Comparison of ENCODE assay signal across 15 cellular contexts in the genomic region with DNA sequence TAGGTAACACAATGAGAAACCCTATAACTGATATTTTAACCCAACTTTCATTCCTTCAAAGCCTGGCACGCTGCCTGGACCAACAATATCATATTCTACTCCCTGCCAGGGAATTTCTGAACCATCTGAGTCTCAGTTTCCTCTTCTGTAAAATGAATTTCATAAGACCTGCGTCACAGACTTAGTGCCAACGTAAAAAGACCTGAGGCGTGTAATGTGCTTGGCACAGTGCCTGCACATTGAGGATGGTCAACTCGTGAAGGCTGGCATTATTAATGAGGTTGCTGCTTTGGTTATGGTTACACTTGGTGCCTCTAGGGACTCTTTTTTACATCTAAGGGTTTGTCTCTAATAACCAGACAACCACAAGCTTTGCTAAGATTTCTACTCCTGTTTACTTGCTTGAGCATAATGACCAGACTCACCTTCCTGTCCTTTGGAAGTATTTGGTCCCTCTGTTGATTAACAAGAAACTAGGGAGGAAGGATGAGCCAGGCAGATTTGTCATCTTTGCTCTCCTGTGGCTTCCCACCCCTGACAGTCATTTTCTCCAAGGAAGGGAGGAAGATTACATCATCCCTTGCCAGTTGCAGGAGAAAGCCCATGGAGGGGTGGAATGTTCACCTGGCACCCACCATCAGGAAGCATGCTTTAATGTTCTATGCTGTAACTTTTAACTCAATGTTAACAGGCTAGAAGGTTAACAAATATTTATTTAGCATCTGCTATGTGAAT.
DNase-seq lines count a peak whose midpoint lies in the region; ATAC-seq and TF ChIP-seq lines count a peak whose summit lies in the region.
"Had no signal": no experiment of that assay in that cellular context is flagged by ENCODE, and none has a peak within 500 bp of the region (broad histone marks: within the 10 kb centered on the region; RNA-seq: fewer than 3 reads in every experiment).

No MANE protein-coding gene starts in this region.

- TF ChIP-seq CTCF in PC-3 (conservative IDR thresholded peaks at IDR 0.05; ENCODE audit: low read depth, low read length) (no peak), chondrocyte (IDR thresholded peaks at IDR 0.05) (no peak)

- H3K9ac ChIP-seq in GM23248 (peak overlapping the region; percentile 63), PC-3 (ENCODE audit: low read length) (no peak overlapping the region)

- in situ Hi-C loops in GM23248 (cut with MboI), result no loop called here

- BruUV-seq in PC-3 (replicated peaks; lab: Mats Ljungman, UMichigan), result no TSS peak

- no peak overlapping the region for H3K4me3 Mint-ChIP-seq in chondrocyte (ENCODE audit: unreplicated experiment)
- H3K4me3 Mint-ChIP-seq: brain; stimulated activated naive CD8-positive, alpha-beta T cell treated with anti-CD3 and anti-CD28 coated beads, Interleukin-15, amount 100 ng/mL, for 72 hours had no signal

- H2AFZ ChIP-seq in GM23248 (no peak overlapping the region), PC-3 (ENCODE audit: low read length) (no peak overlapping the region)

- H3K27ac Mint-ChIP-seq in chondrocyte (ENCODE audit: unreplicated experiment), result peak overlapping the region; percentile 94
- H3K27ac Mint-ChIP-seq: activated T-helper 2 cell treated with anti-CD3 and anti-CD28 coated beads, Interferon-gamma antibody, Interleukin-2, Interleukin-4, amounts not matched to agents 10 μg/mL and 5 μg/mL and 100 μg/mL, durations not matched to agents 14 hours and 24 hours and 36 hours; brain; stimulated activated naive CD8-positive, alpha-beta T cell treated with anti-CD3 and anti-CD28 coated beads, Interleukin-15, amount 100 ng/mL, for 72 hours had no signal

- peaks cover 44% of the 10 kb centered on the region for H3K36me3 Mint-ChIP-seq in chondrocyte (ENCODE audit: low read depth)
- H3K36me3 Mint-ChIP-seq: brain had no signal

- no peaks in the 10 kb centered on the region for H3K27me3 ChIP-seq in GM23248 (replicated peaks; ENCODE audit: insufficient read depth)
- H3K27me3 ChIP-seq in PC-3 (ENCODE audit: low read length), result no peaks in the 10 kb centered on the region
- H3K27me3 ChIP-seq in right cardiac atrium (ENCODE audit: control insufficient read depth, insufficient read depth), result no peaks in the 10 kb centered on the region
- H3K27me3 ChIP-seq: heart right ventricle had no signal

- POLR2A ChIA-PET in PC-3 (lab: Charles Lee; ENCODE audit: unreplicated experiment), result no interaction called here

- H3K27me3 Mint-ChIP-seq in chondrocyte (ENCODE audit: low read depth), result no peaks in the 10 kb centered on the region
- H3K27me3 Mint-ChIP-seq: stimulated activated naive CD8-positive, alpha-beta T cell treated with anti-CD3 and anti-CD28 coated beads, Interleukin-15, amount 100 ng/mL, for 72 hours had no signal

- intact Hi-C loops in PC-3 (cut with micrococcal nuclease) (no loop called here), right cardiac atrium (cut with DNase I) (no loop called here)

- H3F3A ChIP-seq in GM23248 (ENCODE audit: insufficient read depth) (peaks cover 52% of the 10 kb centered on the region), PC-3 (ENCODE audit: low read length, unreplicated experiment) (no peaks in the 10 kb centered on the region)

- H3K9me2 ChIP-seq in GM23248 (ENCODE audit: insufficient read depth), result no peaks in the 10 kb centered on the region
- H3K9me2 ChIP-seq in PC-3 (replicated peaks; ENCODE audit: low read length), result no peaks in the 10 kb centered on the region

- WGBS in GM23248 (ENCODE audit: low coverage in 1 of 2, low lambda C conversion rate in 2 of 2, missing lambda C conversion rate in 2 of 2), 2 experiments, result 74 to 80% methylated on average over 5 of the region's 5 CpGs
- 75% methylated on average over 5 of the region's 5 CpGs for WGBS in right cardiac atrium

- DNase-seq in GM23248, result peak; percentile 79
- peak; percentile 38 for DNase-seq in PC-3
- no peak for DNase-seq in chondrocyte (ENCODE audit: low spot score)
- DNase-seq in renal cortical epithelial cell (ENCODE audit: low read depth), result peak; percentile 87
- no peak for DNase-seq in NK-92 treated with Interleukin-12 subunit alpha and Interleukin-12 subunit beta, amount 100 ng/mL, for 24 hours (lab: John Stamatoyannopoulos, UW)
- no peak for DNase-seq in right cardiac atrium
- no peak for DNase-seq in GF-D8 (lab: John Stamatoyannopoulos, UW)
- DNase-seq: activated CD4-positive, alpha-beta T cell treated with anti-CD3 and anti-CD28 coated beads, Interleukin-2, amount 50 U/mL, for 48 hours; heart right ventricle; left ventricle myocardium inferior; MM.1S; NCI-H2227 treated with DMSO at 0.1 percent for 48 hours; stimulated activated naive CD8-positive, alpha-beta T cell treated with anti-CD3 and anti-CD28 coated beads, Interleukin-15, amount 100 ng/mL, for 72 hours had no signal

- no peaks in the 10 kb centered on the region for H4K20me1 ChIP-seq in GM23248 (ENCODE audit: insufficient read depth)
- no peaks in the 10 kb centered on the region for H4K20me1 ChIP-seq in PC-3 (ENCODE audit: low read length)

- H3K79me2 ChIP-seq in GM23248 (ENCODE audit: insufficient read depth) (peaks cover 9% of the 10 kb centered on the region; the same call in 1 of the 2 replicates), PC-3 (ENCODE audit: low read length) (no peaks in the 10 kb centered on the region)

- H3K9me3 Mint-ChIP-seq in chondrocyte (ENCODE audit: low read depth), result no peaks in the 10 kb centered on the region
- H3K9me3 Mint-ChIP-seq: activated T-helper 2 cell treated with anti-CD3 and anti-CD28 coated beads, Interferon-gamma antibody, Interleukin-2, Interleukin-4, amounts not matched to agents 10 μg/mL and 5 μg/mL and 100 μg/mL, durations not matched to agents 14 hours and 24 hours and 36 hours; brain had no signal

- H3K27ac ChIP-seq in GM23248 (peak overlapping the region; percentile 95), PC-3 (ENCODE audit: low read length) (peak overlapping the region; percentile 70), right cardiac atrium (ENCODE audit: low read length) (no peak overlapping the region)
- H3K27ac ChIP-seq: heart right ventricle, left ventricle myocardium inferior had no signal

- peak overlapping the region; percentile 19 for H3K4me2 ChIP-seq in GM23248 (ENCODE audit: unreplicated experiment)
- H3K4me2 ChIP-seq in PC-3 (ENCODE audit: low read length), result no peak overlapping the region

- H3K9me3 ChIP-seq in GM23248 (ENCODE audit: low read depth), result no peaks in the 10 kb centered on the region
- H3K9me3 ChIP-seq in PC-3 (ENCODE audit: low read length), result no peaks in the 10 kb centered on the region
- no peaks in the 10 kb centered on the region for H3K9me3 ChIP-seq in right cardiac atrium (ENCODE audit: control insufficient read depth, low read length)
- H3K9me3 ChIP-seq: heart right ventricle, left ventricle myocardium inferior had no signal

- H3K36me3 ChIP-seq in GM23248 (ENCODE audit: low read depth), result peaks cover 39% of the 10 kb centered on the region
- no peaks in the 10 kb centered on the region for H3K36me3 ChIP-seq in PC-3 (ENCODE audit: low read depth, low read length)
- H3K36me3 ChIP-seq: heart right ventricle, left ventricle myocardium inferior had no signal

- no peak for ATAC-seq in PC-3
- ATAC-seq in right cardiac atrium, result no peak
- ATAC-seq: heart right ventricle; stimulated activated naive CD8-positive, alpha-beta T cell treated with anti-CD3 and anti-CD28 coated beads, Interleukin-15, amount 100 ng/mL, for 72 hours had no signal

- CTCF ChIA-PET in PC-3 (lab: Charles Lee), result no interaction called here

- H3K4me1 Mint-ChIP-seq in chondrocyte (ENCODE audit: low read depth), result peaks cover 86% of the 10 kb centered on the region
- H3K4me1 Mint-ChIP-seq: brain; stimulated activated naive CD8-positive, alpha-beta T cell treated with anti-CD3 and anti-CD28 coated beads, Interleukin-15, amount 100 ng/mL, for 72 hours had no signal

- peaks cover 41% of the 10 kb centered on the region for H3K4me1 ChIP-seq in GM23248 (ENCODE audit: insufficient read depth)
- H3K4me1 ChIP-seq in PC-3 (ENCODE audit: insufficient read depth, low read length), result no peaks in the 10 kb centered on the region; the same call in 1 of the 2 replicates
- H3K4me1 ChIP-seq in right cardiac atrium (ENCODE audit: control insufficient read depth, insufficient read depth, low read length), result no peaks in the 10 kb centered on the region

- H3K4me3 ChIP-seq in GM23248, result no peak overlapping the region
- H3K4me3 ChIP-seq in PC-3 (ENCODE audit: low read length), result no peak overlapping the region
- H3K4me3 ChIP-seq in right cardiac atrium (ENCODE audit: low read length), result no peak overlapping the region
- H3K4me3 ChIP-seq: heart right ventricle, left ventricle myocardium inferior had no signal

Comparison
In these comparisons a context has a peak if more than half of its experiments do, and no peak if none do; other contexts are left out.
1. DNase-seq: peak in GM23248 (single experiment), PC-3 (single experiment) and renal cortical epithelial cell (single experiment); none in chondrocyte (single experiment), NK-92 treated with Interleukin-12 subunit alpha and Interleukin-12 subunit beta, amount 100 ng/mL, for 24 hours (single experiment), right cardiac atrium (0 of 3) and GF-D8 (single experiment).